In genomic region chr16:87765776-87766484, GRCh38 we compare ENCODE assay signal across 8 cellular contexts. TPM values are rescaled to one million over a fixed set of nuclear protein-coding genes. Genes with fewer than 3 reads are reported as not detected.
DNase-seq lines count a peak whose midpoint lies in the region; ATAC-seq and TF ChIP-seq lines count a peak whose summit lies in the region.

KLHDC4 (minus strand) TSS chr16:87765986; CDS start chr16:87765890, 96 bp downstream.

- peaks cover 5% of the 10 kb centered on the region; the same call in 1 of the 2 replicates for H4K20me1 ChIP-seq in HCT116 (ENCODE audit: insufficient read depth)

- H3K27ac ChIP-seq in HCT116 (ENCODE audit: low read depth, low read length) (peak within 1 kb of the TSS; percentile 68), psoas muscle (peak within 1 kb of the TSS; percentile 96)

- TSS peak; percentile 85 for BruUV-seq in HCT116 (replicated peaks; lab: Mats Ljungman, UMichigan)

- TF ChIP-seq POLR2A in HCT116 (IDR thresholded peaks at IDR 0.05; ENCODE audit: borderline replicate concordance, extremely low read depth, insufficient read depth, insufficient read length): peak; percentile 71

- no peak for TF ChIP-seq RAD21 in HCT116 (IDR thresholded peaks at IDR 0.05; ENCODE audit: low read depth)

- H3K9me3 ChIP-seq in HCT116 (ENCODE audit: control insufficient read depth in 1 of 2, insufficient read depth in 1 of 2, low read depth in 1 of 2, low read length in 2 of 2) (no peaks in the 10 kb centered on the region), psoas muscle (no peaks in the 10 kb centered on the region)

- intact Hi-C loops in HCT116 (cut with micrococcal nuclease): no loop called here
- intact Hi-C loops in left ventricle myocardium superior (cut with micrococcal nuclease): no loop called here
- intact Hi-C loops in psoas muscle (cut with DNase I): loop anchor here (5.0 kb wide), 2 partner anchors 174 to 214 kb away; no protein-coding TSS in a partner anchor

- RAD21 ChIA-PET in HCT116 (lab: Charles Lee; ENCODE audit: low non-redundant PET in 1 of 2, low total read pairs in 2 of 2, uncharacterized antibody in 2 of 2, unreplicated experiment in 2 of 2): no interaction called here

- peak within 1 kb of the TSS; percentile 91 for H3K4me2 ChIP-seq in HCT116 (ENCODE audit: low read length)

- peak within 1 kb of the TSS; percentile 86 for H3K9ac ChIP-seq in HCT116 (ENCODE audit: low read length)

- ATAC-seq in HCT116 (peak; percentile 84), left ventricle myocardium superior (peak; percentile 96), psoas muscle (peak; percentile 92 to 97 (median 96))

- H3K36me3 ChIP-seq in HCT116 (ENCODE audit: control insufficient read depth in 1 of 2, insufficient read depth in 2 of 2, low read length in 2 of 2): peaks cover 14 to 32% of the 10 kb centered on the region in 2 experiments
- H3K36me3 ChIP-seq in psoas muscle (ENCODE audit: insufficient read depth in 1 of 2, low read depth in 1 of 2): peaks cover 0 to 34% of the 10 kb centered on the region in 2 donors

- no peak within 1 kb of the TSS for H2AFZ ChIP-seq in HCT116 (ENCODE audit: low read depth, low read length, poor library complexity, severe bottlenecking)

- DNase-seq in GF-D8 (lab: John Stamatoyannopoulos, UW) (peak; percentile 45), HCT116 (ENCODE audit: low read depth, low spot score) (peak; percentile 81), NCI-H1048 (lab: John Stamatoyannopoulos, UW) (peak; percentile 49), T-helper 2 cell (peak; percentile 75 to 93 (median 85)), amygdala (lab: John Stamatoyannopoulos, UW) (peak; percentile 7 to 93 (median 77)), left ventricle myocardium superior (peak; percentile 92), psoas muscle (peak; percentile 90 to 94), ureter (ENCODE audit: low spot score) (peak; percentile 91)

- TF ChIP-seq CTCF in HCT116 (IDR thresholded peaks at IDR 0.05 in 2 of 3, conservative IDR thresholded peaks at IDR 0.05 in 1 of 3; ENCODE audit: borderline replicate concordance in 1 of 3, insufficient read depth in 1 of 3, low read depth in 2 of 3, low read length in 2 of 3) (no peak), psoas muscle (IDR thresholded peaks at IDR 0.05) (no peak)

- H3K9me2 ChIP-seq in HCT116 (ENCODE audit: insufficient read depth): no peaks in the 10 kb centered on the region

- H3K79me2 ChIP-seq in HCT116 (ENCODE audit: insufficient read depth, low read length): peaks cover 50% of the 10 kb centered on the region

- CTCF ChIA-PET in HCT116 (lab: Charles Lee): interaction anchor here (0.6 to 2.0 kb wide), 5 partner anchors 11 to 121 kb away, joined by 3 to 13 read pairs (median 3); no protein-coding TSS in a partner anchor

- H3K4me1 ChIP-seq in HCT116 (ENCODE audit: control insufficient read depth in 1 of 2, insufficient read depth in 2 of 2, low read length in 2 of 2): peaks cover 13 to 29% of the 10 kb centered on the region in 2 experiments
- peaks cover 9% of the 10 kb centered on the region for H3K4me1 ChIP-seq in psoas muscle

- no peaks in the 10 kb centered on the region for H3K27me3 ChIP-seq in HCT116 (ENCODE audit: insufficient read depth, low read length)
- no peaks in the 10 kb centered on the region for H3K27me3 ChIP-seq in psoas muscle (ENCODE audit: insufficient read depth in 3 of 3, low read length in 2 of 3)

- H3K4me3 ChIP-seq in HCT116 (replicated peaks in 1 of 2; ENCODE audit: low read depth in 1 of 2, low read length in 2 of 2) (peak within 1 kb of the TSS; percentile 80 to 100), psoas muscle (peak within 1 kb of the TSS; percentile 99)

- POLR2A ChIA-PET in HCT116 (lab: Charles Lee): interaction anchor here (0.9 to 2.2 kb wide), 6 partner anchors 11 to 184 kb away, joined by 3 to 20 read pairs (median 5); partner anchors contain the start of gene SLC7A5

- 1% methylated on average over 50 to 60 of the region's 60 CpGs for WGBS in psoas muscle, 3 donors

TF ChIP-seq in HCT116, 20 proteins besides CTCF, POLR2A, EP300 and RAD21:
- peak; percentile 8 for TF ChIP-seq TCF7L2 (IDR thresholded peaks at IDR 0.05; ENCODE audit: borderline replicate concordance, extremely low read depth, insufficient read depth, insufficient read length)
- peak; percentile 78 for TF ChIP-seq SP1 (IDR thresholded peaks at IDR 0.05; ENCODE audit: low read depth)
- peak; percentile 94 for TF ChIP-seq POLR2AphosphoS5 (IDR thresholded peaks at IDR 0.05; ENCODE audit: low read depth, low read length)
- peak; percentile 94; the same call in 1 of the 2 replicates for TF ChIP-seq ELF1 (IDR thresholded peaks at IDR 0.05; ENCODE audit: borderline replicate concordance, low read depth)
- peak; percentile 86 for TF ChIP-seq YY1 (IDR thresholded peaks at IDR 0.05; ENCODE audit: extremely low read depth, insufficient replicate concordance, low read depth, low read length)
- TF ChIP-seq MAX (IDR thresholded peaks at IDR 0.05): peak; percentile 98
- TF ChIP-seq ZFX (IDR thresholded peaks at IDR 0.05): peak; percentile 89; the same call in 1 of the 2 replicates
- TF ChIP-seq ATF3 (IDR thresholded peaks at IDR 0.05): no peak
- peak; percentile 96 for TF ChIP-seq SRF (IDR thresholded peaks at IDR 0.05; ENCODE audit: low read depth)
- no peak for TF ChIP-seq ZBTB33 (IDR thresholded peaks at IDR 0.05; ENCODE audit: extremely low read depth, insufficient replicate concordance, low read length)
- no peak for TF ChIP-seq EZH2 (IDR thresholded peaks at IDR 0.05)
- peak; percentile 98 for TF ChIP-seq SIN3A (IDR thresholded peaks at IDR 0.05; ENCODE audit: low read depth)

RNA-seq across cellular contexts. Expression of gene KLHDC4, which starts in this region (rescaled TPM):
- 107 TPM for total RNA-seq in HCT116 (2021; ENCODE audit: unreplicated experiment)
- 52.5 and 56.9 TPM in 2 replicates for polyA plus RNA-seq in HCT116 (2012)
- 11.6 TPM for total RNA-seq in left ventricle myocardium superior
- 10 to 100 TPM; 11.1 to 19.7 (median 15.8) TPM for total RNA-seq in psoas muscle
- polyA plus RNA-seq in psoas muscle: 10 to 100 TPM in 2 of 3 donors, 1 to 10 TPM in 1; 9.2 to 16.5 (median 10.1) TPM
- total RNA-seq in ureter: 63.2 TPM

Comparison
In these comparisons a context has a peak if more than half of its experiments do, and no peak if none do; other contexts are left out.
1. Peak in every context shown above with its lines: DNase-seq, ATAC-seq, H3K4me3 ChIP-seq and H3K27ac ChIP-seq.
2. intact Hi-C loops: an anchor here in psoas muscle (5.0 kb wide); none called in HCT116 and left ventricle myocardium superior.